In genomic region chr21:42257091-42257760, GRCh38 we compare ENCODE assay signal across 21 cellular contexts. TPM values are rescaled to one million over a fixed set of nuclear protein-coding genes. Genes with fewer than 3 reads are reported as not detected.
A peak's percentile ranks its signal among the peaks of the same experiment; 100 is the strongest.
DNase-seq lines count a peak whose midpoint lies in the region; ATAC-seq and TF ChIP-seq lines count a peak whose summit lies in the region.
"Had no signal": no experiment of that assay in that cellular context is flagged by ENCODE, and none has a peak within 500 bp of the region (broad histone marks: within the 10 kb centered on the region; RNA-seq: fewer than 3 reads in every experiment).

No MANE protein-coding gene starts in this region.

- no peak overlapping the region for H3K23ac ChIP-seq in neuronal stem cell (ENCODE audit: low read depth, low read length, poor library complexity)

- TF ChIP-seq CTCF in AG10803 (conservative IDR thresholded peaks at IDR 0.05; ENCODE audit: low read length) (no peak), OCI-LY1 (IDR thresholded peaks at IDR 0.05; ENCODE audit: low read length) (no peak), dorsolateral prefrontal cortex (IDR thresholded peaks at IDR 0.05 in 54 of 56, conservative IDR thresholded peaks at IDR 0.05 in 2 of 56; ENCODE audit: low read depth in 1 of 56, partially characterized antibody in 56 of 56) (no peak)

- H3K4me2 ChIP-seq in OCI-LY1 (ENCODE audit: low read length) = peak overlapping the region; percentile 11; the same call in 1 of the 2 replicates
- H3K4me2 ChIP-seq in neuronal stem cell (ENCODE audit: insufficient read depth, low read length, poor library complexity, severe bottlenecking) = no peak overlapping the region
- H3K4me2 ChIP-seq: GM23338, PC-9 had no signal

- no peaks in the 10 kb centered on the region for H3K36me3 ChIP-seq in OCI-LY1 (ENCODE audit: insufficient read depth, low read length)
- H3K36me3 ChIP-seq in neuronal stem cell (replicated peaks in 1 of 2; ENCODE audit: control insufficient read depth in 2 of 2, insufficient read depth in 2 of 2, low read length in 2 of 2) = peaks cover 0 to 1% of the 10 kb centered on the region in 2 donors

- H3K4me3 ChIP-seq in AG10803 (ENCODE audit: low read length) (no peak overlapping the region), OCI-LY1 (ENCODE audit: low read depth, low read length, poor library complexity, severe bottlenecking) (no peak overlapping the region), dorsolateral prefrontal cortex (no peak overlapping the region), neuronal stem cell (ENCODE audit: low read length in 2 of 2) (peak overlapping the region in 1 of 2 donors; percentile 32)
- H3K4me3 ChIP-seq: BLaER1 treated with 17β-estradiol and CSF1 and Interleukin-3, amounts not matched to agents 10 nM and 100 nM; GM23338; PC-9 had no signal

- H4K91ac ChIP-seq in neuronal stem cell (ENCODE audit: low read depth, low read length, poor library complexity) = no peak overlapping the region

- no peaks in the 10 kb centered on the region for H3K9me2 ChIP-seq in OCI-LY1 (ENCODE audit: low read depth, low read length)

- no peak overlapping the region for H2BK12ac ChIP-seq in neuronal stem cell (ENCODE audit: low read length)

- no peak overlapping the region for H2BK120ac ChIP-seq in neuronal stem cell (ENCODE audit: low read depth, low read length)

- H3K4ac ChIP-seq in neuronal stem cell (ENCODE audit: low read length) = no peak overlapping the region

- no peaks in the 10 kb centered on the region for H3K79me1 ChIP-seq in neuronal stem cell (ENCODE audit: low read depth, low read length)

- no peak overlapping the region for H2AK5ac ChIP-seq in neuronal stem cell (ENCODE audit: low read depth, low read length)

- no peaks in the 10 kb centered on the region for H3K79me2 ChIP-seq in OCI-LY1 (ENCODE audit: insufficient read depth, low read length)

- H2BK5ac ChIP-seq in neuronal stem cell (ENCODE audit: low read length) = no peak overlapping the region

- no peak overlapping the region for H3K14ac ChIP-seq in neuronal stem cell (ENCODE audit: low read length)

- H3K4me1 ChIP-seq in OCI-LY1 (ENCODE audit: insufficient read depth, low read length, severe bottlenecking) (peaks cover 80% of the 10 kb centered on the region), neuronal stem cell (ENCODE audit: control insufficient read depth in 2 of 2, insufficient read depth in 1 of 2, low read depth in 1 of 2, low read length in 2 of 2) (peaks cover 0 to 13% of the 10 kb centered on the region in 2 donors)

- H3K18ac ChIP-seq in neuronal stem cell (ENCODE audit: low read length) = peak overlapping the region; percentile 13

- H3K27me3 Mint-ChIP-seq in T-helper 2 cell treated with Interferon-gamma antibody and Interleukin-4, amounts not matched to agents 5 μg/mL and 100 μg/mL, for 36 hours (ENCODE audit: low read depth) = peaks cover 2% of the 10 kb centered on the region
- H3K27me3 Mint-ChIP-seq: CD8-positive, alpha-beta memory T cell had no signal

- H2BK15ac ChIP-seq in neuronal stem cell (ENCODE audit: low read length) = no peak overlapping the region

- H3K27ac ChIP-seq in OCI-LY1 (ENCODE audit: low read depth, low read length, poor library complexity, severe bottlenecking) (peak overlapping the region; percentile 95), dorsolateral prefrontal cortex (peak overlapping the region in 38 of 59 donors; percentile 5 to 95 (median 84)), neuronal stem cell (replicated peaks; ENCODE audit: low read length) (no peak overlapping the region)
- H3K27ac ChIP-seq: BLaER1 treated with 17β-estradiol and CSF1 and Interleukin-3, amounts not matched to agents 10 nM and 100 nM; PC-9; RWPE1 had no signal

- WGBS in neuronal stem cell (ENCODE audit: extremely low coverage in 2 of 2, insufficient read length in 2 of 2, insufficient replicate concordance in 1 of 2), 2 donors = no CpG with 5 or more reads among the region's 12 CpGs

- no peak for ATAC-seq in GM18858 (IDR thresholded peaks at IDR 0.05; ENCODE audit: unreplicated experiment)
- ATAC-seq: GM23338 had no signal

- no peaks in the 10 kb centered on the region for H3K9me3 Mint-ChIP-seq in T-helper 2 cell treated with Interferon-gamma antibody and Interleukin-4, amounts not matched to agents 5 μg/mL and 100 μg/mL, for 36 hours
- H3K9me3 Mint-ChIP-seq: CD8-positive, alpha-beta memory T cell; GM23338 had no signal

- no peak overlapping the region for H2AFZ ChIP-seq in OCI-LY1 (ENCODE audit: low read length)
- H2AFZ ChIP-seq in neuronal stem cell (ENCODE audit: low read length) = no peak overlapping the region
- H2AFZ ChIP-seq: GM23338, PC-9 had no signal

- H3K4me1 Mint-ChIP-seq in T-helper 2 cell treated with Interferon-gamma antibody and Interleukin-4, amounts not matched to agents 5 μg/mL and 100 μg/mL, for 36 hours (ENCODE audit: low read depth) = peaks cover 15% of the 10 kb centered on the region

- H3K27me3 ChIP-seq in OCI-LY1 (ENCODE audit: insufficient read depth, low read length) (no peaks in the 10 kb centered on the region), dorsolateral prefrontal cortex (no peaks in the 10 kb centered on the region), neuronal stem cell (ENCODE audit: control insufficient read depth in 3 of 3, insufficient read depth in 3 of 3, low read depth in 1 of 3, low read length in 3 of 3) (no peaks in the 10 kb centered on the region)
- H3K27me3 ChIP-seq: BLaER1 treated with 17β-estradiol and CSF1 and Interleukin-3, amounts not matched to agents 10 nM and 100 nM had no signal

- DNase-seq in AG10803 (ENCODE audit: low read depth) = peak; percentile 16
- DNase-seq in dorsolateral prefrontal cortex = no peak
- DNase-seq in neuronal stem cell (ENCODE audit: low spot score) = no peak
- no peak for DNase-seq in putamen (ENCODE audit: low spot score)
- DNase-seq in T-helper 2 cell treated with Interferon-gamma antibody and Interleukin-4, amounts not matched to agents 5 μg/mL and 100 μg/mL, for 36 hours (ENCODE audit: low spot score) = no peak
- DNase-seq: CD8-positive, alpha-beta memory T cell; HCEC 1CT; MM.1S; NCI-H1105; NCI-H1694; NCI-H2081 treated with DMSO at 0.1 percent for 48 hours; NCI-H510A treated with DMSO at 0.1 percent for 48 hours; NCI-H82; PC-9 had no signal

- no peaks in the 10 kb centered on the region for H4K20me1 ChIP-seq in OCI-LY1 (ENCODE audit: insufficient read depth, low read length)

- no peak overlapping the region for H4K8ac ChIP-seq in neuronal stem cell (ENCODE audit: low read depth, low read length)

- no peaks in the 10 kb centered on the region for H3F3A ChIP-seq in OCI-LY1 (ENCODE audit: insufficient read depth, low read length)

- no peaks in the 10 kb centered on the region for H3K36me3 Mint-ChIP-seq in T-helper 2 cell treated with Interferon-gamma antibody and Interleukin-4, amounts not matched to agents 5 μg/mL and 100 μg/mL, for 36 hours (ENCODE audit: low read depth)

- H3K9ac ChIP-seq in OCI-LY1 (ENCODE audit: low read length) (peak overlapping the region; percentile 39), neuronal stem cell (ENCODE audit: low read depth, low read length, poor library complexity) (no peak overlapping the region)
- H3K9ac ChIP-seq: BLaER1 treated with 17β-estradiol and CSF1 and Interleukin-3, amounts not matched to agents 10 nM and 100 nM had no signal

- intact Hi-C loops in dorsolateral prefrontal cortex (cut with DNase I) = loop anchor here (5.0 kb wide), 2 partner anchors 85 to 100 kb away; no protein-coding TSS in a partner anchor

- H3K27ac Mint-ChIP-seq in T-helper 2 cell treated with Interferon-gamma antibody and Interleukin-4, amounts not matched to agents 5 μg/mL and 100 μg/mL, for 36 hours = no peak overlapping the region
- H3K27ac Mint-ChIP-seq: GM23338 had no signal

- H3K4me3 Mint-ChIP-seq in T-helper 2 cell treated with Interferon-gamma antibody and Interleukin-4, amounts not matched to agents 5 μg/mL and 100 μg/mL, for 36 hours = no peak overlapping the region
- H3K4me3 Mint-ChIP-seq: CD8-positive, alpha-beta memory T cell; GM23338 had no signal

- H3K9me3 ChIP-seq in OCI-LY1 (ENCODE audit: low read length) (no peaks in the 10 kb centered on the region), neuronal stem cell (replicated peaks in 1 of 2; ENCODE audit: control insufficient read depth in 2 of 2, insufficient read depth in 1 of 2, low read depth in 1 of 2, low read length in 2 of 2) (no peaks in the 10 kb centered on the region)
- H3K9me3 ChIP-seq: BLaER1 treated with 17β-estradiol and CSF1 and Interleukin-3, amounts not matched to agents 10 nM and 100 nM had no signal

RNA-seq across cellular contexts. Expression of gene ABCG1, which starts 38.3 kb away (rescaled TPM):
- 10 to 100 TPM; 23.5 to 64.8 (median 43.0) TPM for total RNA-seq in dorsolateral prefrontal cortex
- polyA plus RNA-seq in neuronal stem cell (2013, experiment 1 of 2) = 1.4 TPM
- polyA plus RNA-seq in neuronal stem cell (2013, experiment 2 of 2) = 1.8 TPM
- total RNA-seq: LHCN-M2 had no signal

RNA-seq across cellular contexts. Expression of gene TFF3, which starts 58.0 kb away (rescaled TPM):
- 1 to 10 TPM in 3 of 120 experiments, under 1 TPM in 5, not detected in 112; 0.35 to 2.3 (median 0.69) TPM for total RNA-seq in dorsolateral prefrontal cortex
- polyA plus RNA-seq in neuronal stem cell (2013, experiment 1 of 2) = not detected
- 0.15 TPM for polyA plus RNA-seq in neuronal stem cell (2013, experiment 2 of 2)
- total RNA-seq: A673; CD8-positive, alpha-beta memory T cell; LHCN-M2; PC-9 had no signal
- polyA plus RNA-seq: CD8-positive, alpha-beta memory T cell had no signal
